ENCODE assay signal across 11 cellular contexts in the genomic region with DNA sequence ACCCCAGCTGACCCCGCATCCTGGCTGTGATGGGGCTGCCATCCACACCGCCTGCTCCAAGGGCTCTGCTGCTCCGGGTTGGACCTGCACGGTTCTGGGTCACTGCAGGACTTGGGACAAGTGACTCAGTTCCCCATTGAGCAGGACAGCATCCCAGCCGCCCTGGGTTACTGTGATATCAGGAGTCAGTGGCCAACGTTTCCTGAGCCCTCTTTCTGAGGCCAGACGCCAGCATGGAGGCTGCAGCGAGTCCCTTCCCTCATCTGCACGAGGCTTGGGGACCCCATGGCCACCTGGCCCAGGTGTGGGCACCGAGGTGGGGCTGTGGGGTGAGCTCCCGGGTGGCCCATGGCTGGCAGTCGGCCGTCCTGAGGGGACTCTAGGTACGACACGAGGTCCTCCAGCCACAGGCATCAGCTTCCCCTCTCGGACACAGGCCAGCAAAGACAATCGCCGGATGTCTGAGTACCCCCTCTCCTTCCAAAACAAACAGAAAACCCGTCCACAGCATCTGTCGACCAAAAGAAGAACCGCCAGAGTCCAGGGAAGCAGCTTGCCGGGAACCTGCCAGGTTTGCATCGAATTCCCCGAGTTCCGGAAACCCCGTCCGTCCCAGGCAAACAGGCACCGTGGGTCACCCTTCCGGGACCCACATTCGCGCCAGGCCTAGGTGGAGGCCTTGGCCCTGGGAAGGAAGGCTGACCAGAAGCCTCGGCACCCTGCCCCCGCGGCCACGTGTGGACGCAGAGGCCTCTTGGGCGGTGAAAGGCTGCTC.
A peak's percentile ranks its signal among the peaks of the same experiment; 100 is the strongest.
DNase-seq lines count a peak whose midpoint lies in the region; TF ChIP-seq lines count a peak whose summit lies in the region.
"Had no signal": no experiment of that assay in that cellular context is flagged by ENCODE, and none has a peak within 500 bp of the region (broad histone marks: within the 10 kb centered on the region; RNA-seq: fewer than 3 reads in every experiment).

No MANE protein-coding gene starts in this region.

- H3K4me1 ChIP-seq in tibial artery: peaks cover 0 to 20% (median 15%) of the 10 kb centered on the region in 4 donors

- no peaks in the 10 kb centered on the region for H3K9me3 ChIP-seq in tibial artery

- TF ChIP-seq CTCF in fibroblast of pulmonary artery (IDR thresholded peaks at IDR 0.05; ENCODE audit: low read length, missing control alignments) (no peak), tibial artery (IDR thresholded peaks at IDR 0.05) (no peak)

- no peak overlapping the region for H3K27ac ChIP-seq in tibial artery

- intact Hi-C loops in tibial artery (cut with DNase I; ENCODE audit: low total_unique reads): no loop called here

- DNase-seq in NCI-H1092 (lab: John Stamatoyannopoulos, UW): peak; percentile 26
- no peak for DNase-seq in NCI-H1092 treated with DMSO at 0.1 percent for 48 hours (lab: John Stamatoyannopoulos, UW)
- DNase-seq in fibroblast of pulmonary artery (ENCODE audit: low read depth): peak; percentile 54
- DNase-seq in myocyte (ENCODE audit: low read depth): peak; percentile 6
- DNase-seq in tibial artery: peak in 1 of 2 donors; percentile 36
- DNase-seq in activated CD4-positive, alpha-beta T cell treated with anti-CD3 and anti-CD28 coated beads for 1 hour: no peak
- no peak for DNase-seq in NCI-H82 treated with DMSO at 0.1 percent for 48 hours (lab: John Stamatoyannopoulos, UW; ENCODE audit: unreplicated experiment)
- no peak for DNase-seq in NCI-H226
- DNase-seq: cerebellar nuclear complex; NCI-H1694; NK-92 treated with Interleukin-12 subunit alpha and Interleukin-12 subunit beta, amount 100 ng/mL, for 24 hours had no signal

- H3K27me3 ChIP-seq in tibial artery: peaks cover 0 to 31% of the 10 kb centered on the region in 2 donors

- H3K4me3 ChIP-seq in fibroblast of pulmonary artery (replicated peaks; ENCODE audit: low read depth, low read length) (no peak overlapping the region), tibial artery (peak overlapping the region; percentile 42 to 48)

- H3K36me3 ChIP-seq in tibial artery: no peaks in the 10 kb centered on the region

Comparison
In these comparisons a context has a peak if more than half of its experiments do, and no peak if none do; other contexts are left out.
1. DNase-seq: peak in NCI-H1092 (single experiment), fibroblast of pulmonary artery (single experiment) and myocyte (single experiment); none in NCI-H1092 treated with DMSO at 0.1 percent for 48 hours (single experiment), activated CD4-positive, alpha-beta T cell treated with anti-CD3 and anti-CD28 coated beads for 1 hour (single experiment), NCI-H82 treated with DMSO at 0.1 percent for 48 hours (single experiment) and NCI-H226 (single experiment).